8 cellular contexts compared by ENCODE assay signal in genomic region chr21:38804617-38805281, GRCh38. TPM values are rescaled to one million over a fixed set of nuclear protein-coding genes. Genes with fewer than 3 reads are reported as not detected.
DNase-seq lines count a peak whose midpoint lies in the region; ATAC-seq, FAIRE-seq and TF ChIP-seq lines count a peak whose summit lies in the region.

No MANE protein-coding gene starts in this region.

- DNase-seq in AG20443 (ENCODE audit: low spot score) (peak; percentile 83), SW480 (ENCODE audit: low spot score) (peak; percentile 65), kidney (peak; percentile 92)
- peak; percentile 9 for DNase-seq in central memory CD4-positive, alpha-beta T cell
- DNase-seq in stimulated activated CD4-positive, alpha-beta T cell treated with anti-CD3 and anti-CD28 coated beads, Interleukin-12 subunit alpha, Interleukin-12 subunit beta, amount 100 ng/mL, for 4 hours: peak; percentile 34

- ATAC-seq in GM18909 (IDR thresholded peaks at IDR 0.05; ENCODE audit: poor library complexity, unreplicated experiment) (peak; percentile 24), HG03439 (IDR thresholded peaks at IDR 0.05; ENCODE audit: unreplicated experiment) (no peak)

- H3K9ac ChIP-seq in kidney (ENCODE audit: low read length in 2 of 2): peak overlapping the region; percentile 2 to 89

- peak overlapping the region; percentile 68 to 88 for H3K4me3 ChIP-seq in kidney (ENCODE audit: low read length in 2 of 2)

- H3K4me1 ChIP-seq in kidney (ENCODE audit: control insufficient read depth in 1 of 2, insufficient read depth in 1 of 2, low read depth in 1 of 2, low read length in 2 of 2): no peaks in the 10 kb centered on the region

- H3K9me3 ChIP-seq in KOPT-K1 (ENCODE audit: insufficient read depth, low read length, poor library complexity, severe bottlenecking) (no peaks in the 10 kb centered on the region), kidney (ENCODE audit: control insufficient read depth in 1 of 2, low read length in 2 of 2) (no peaks in the 10 kb centered on the region)

- peak overlapping the region; percentile 89 for H3K27ac ChIP-seq in KOPT-K1 (ENCODE audit: low read depth, low read length, poor library complexity, severe bottlenecking)
- H3K27ac ChIP-seq in kidney (ENCODE audit: low read depth in 2 of 2, low read length in 2 of 2): peak overlapping the region; percentile 96 to 97

- FAIRE-seq in kidney (lab: Jason Lieb, UNC): no peak

- peak; percentile 48 for TF ChIP-seq CTCF in kidney (IDR thresholded peaks at IDR 0.05; ENCODE audit: borderline replicate concordance, extremely low read depth, insufficient read depth)

- H3K36me3 ChIP-seq in KOPT-K1 (ENCODE audit: insufficient read depth, low read length) (peaks cover 35% of the 10 kb centered on the region), kidney (ENCODE audit: control insufficient read depth in 1 of 2, insufficient read depth in 2 of 2, low read length in 2 of 2) (no peaks in the 10 kb centered on the region)

- intact Hi-C loops in kidney (cut with DNase I): loop anchor here (10.0 kb wide), 1 partner anchor 50 kb away; no protein-coding TSS in a partner anchor

RNA-seq across cellular contexts. Expression of gene ETS2, which starts 1.0 kb away (rescaled TPM):
- 178 TPM for total RNA-seq in kidney
- 43.1 TPM for polyA plus RNA-seq in kidney (ENCODE audit: insufficient read depth, low read depth, low replicate concordance)

Comparison
In these comparisons a context has a peak if more than half of its experiments do, and no peak if none do; other contexts are left out.
1. DNase-seq: peak in every context shown above with its lines; median percentile 92 in kidney; 83 in AG20443; 65 in SW480; 34 in stimulated activated CD4-positive, alpha-beta T cell treated with anti-CD3 and anti-CD28 coated beads, Interleukin-12 subunit alpha, Interleukin-12 subunit beta, amount 100 ng/mL, for 4 hours; 9 in central memory CD4-positive, alpha-beta T cell.